8 cellular contexts compared by ENCODE assay signal in genomic region chr4:23888421-23889319, GRCh38. TPM values are rescaled to one million over a fixed set of nuclear protein-coding genes. Genes with fewer than 3 reads are reported as not detected.
DNase-seq lines count a peak whose midpoint lies in the region; ATAC-seq, FAIRE-seq and TF ChIP-seq lines count a peak whose summit lies in the region.

No MANE protein-coding gene starts in this region.

- H3K4me3 ChIP-seq in ACC112 (ENCODE audit: low read depth, low read length) (peak overlapping the region; percentile 81), MG63 (peak overlapping the region; percentile 35), mucosa of stomach (ENCODE audit: low read length) (peak overlapping the region; percentile 21)

- no peaks in the 10 kb centered on the region for H3K36me3 Mint-ChIP-seq in activated CD4-positive, alpha-beta T cell treated with anti-CD3 and anti-CD28 coated beads for 36 hours (ENCODE audit: low read depth)

- H3K27me3 Mint-ChIP-seq in activated CD4-positive, alpha-beta T cell treated with anti-CD3 and anti-CD28 coated beads for 36 hours: peaks cover 25% of the 10 kb centered on the region

- H3K9me3 ChIP-seq in MG63: no peaks in the 10 kb centered on the region
- no peaks in the 10 kb centered on the region for H3K9me3 ChIP-seq in mucosa of stomach (ENCODE audit: control insufficient read depth, low read length)

- DNase-seq in MG63 (no peak), GM12891 (ENCODE audit: insufficient read length, low spot score) (no peak), GM19238 (ENCODE audit: insufficient read length, low spot score) (no peak), NCI-H446 (lab: John Stamatoyannopoulos, UW) (no peak)
- no peak for DNase-seq in activated CD4-positive, alpha-beta T cell treated with anti-CD3 and anti-CD28 coated beads for 36 hours

- H3K27me3 ChIP-seq in ACC112 (ENCODE audit: insufficient read depth, low read length): 0 out of 2 replicates have a peak, but pooled peaks cover 4% of the 10 kb centered on the region
- no peaks in the 10 kb centered on the region for H3K27me3 ChIP-seq in MG63
- no peaks in the 10 kb centered on the region for H3K27me3 ChIP-seq in mucosa of stomach (ENCODE audit: control insufficient read depth, insufficient read depth, low read length)

- no peak overlapping the region for H3K27ac Mint-ChIP-seq in activated CD4-positive, alpha-beta T cell treated with anti-CD3 and anti-CD28 coated beads for 36 hours

- intact Hi-C loops in activated CD4-positive, alpha-beta T cell treated with anti-CD3 and anti-CD28 coated beads for 36 hours (cut with DNase I, micrococcal nuclease): no loop called here

- peak; percentile 23 for ATAC-seq in esophagus mucosa
- no peak for ATAC-seq in activated CD4-positive, alpha-beta T cell treated with anti-CD3 and anti-CD28 coated beads for 36 hours

- FAIRE-seq in GM12891 (lab: Jason Lieb, UNC): no peak

- H3K79me2 ChIP-seq in ACC112 (ENCODE audit: control insufficient read depth, insufficient read depth, low read length, unreplicated experiment): no peaks in the 10 kb centered on the region

- H3K9ac ChIP-seq in mucosa of stomach (ENCODE audit: low read length): peak overlapping the region; percentile 51

- CTCF ChIA-PET in activated CD4-positive, alpha-beta T cell treated with anti-CD3 and anti-CD28 coated beads for 36 hours (lab: Charles Lee): no interaction called here

- H3K4me3 Mint-ChIP-seq in activated CD4-positive, alpha-beta T cell treated with anti-CD3 and anti-CD28 coated beads for 36 hours: no peak overlapping the region

- H3K4me1 ChIP-seq in ACC112 (ENCODE audit: control insufficient read depth, insufficient read depth, low read length, unreplicated experiment): peaks cover 3% of the 10 kb centered on the region
- H3K4me1 ChIP-seq in mucosa of stomach (ENCODE audit: control insufficient read depth, insufficient read depth, low read length): peaks cover 8% of the 10 kb centered on the region

- H3K9me3 Mint-ChIP-seq in activated CD4-positive, alpha-beta T cell treated with anti-CD3 and anti-CD28 coated beads for 36 hours (ENCODE audit: low read depth): no peaks in the 10 kb centered on the region

- peak overlapping the region; percentile 50 for H3K27ac ChIP-seq in ACC112 (ENCODE audit: low read depth, low read length)

- H2AFZ ChIP-seq in ACC112 (ENCODE audit: low read length, unreplicated experiment): peak overlapping the region; percentile 73

- no peak for TF ChIP-seq POLR2A in GM12891 (IDR thresholded peaks at IDR 0.05; ENCODE audit: low read depth, low read length)

- POLR2A ChIA-PET in activated CD4-positive, alpha-beta T cell treated with anti-CD3 and anti-CD28 coated beads for 36 hours (lab: Charles Lee): no interaction called here

- no peaks in the 10 kb centered on the region for H3K36me3 ChIP-seq in ACC112 (ENCODE audit: insufficient read depth, low read length)
- no peaks in the 10 kb centered on the region for H3K36me3 ChIP-seq in MG63
- no peaks in the 10 kb centered on the region for H3K36me3 ChIP-seq in mucosa of stomach (ENCODE audit: control insufficient read depth, insufficient read depth, low read length)

- peaks cover 19% of the 10 kb centered on the region for H3K4me1 Mint-ChIP-seq in activated CD4-positive, alpha-beta T cell treated with anti-CD3 and anti-CD28 coated beads for 36 hours

TF ChIP-seq in GM12891, 5 proteins besides CTCF, POLR2A, EP300 and RAD21:
- no peak for TF ChIP-seq SPI1 (IDR thresholded peaks at IDR 0.05; ENCODE audit: low read depth, low read length)
- TF ChIP-seq PAX5 (IDR thresholded peaks at IDR 0.05; ENCODE audit: insufficient read depth, low read length, severe bottlenecking): no peak
- TF ChIP-seq POLR2AphosphoS5 (IDR thresholded peaks at IDR 0.05; ENCODE audit: low read depth, low read length): no peak
- TF ChIP-seq TAF1 (IDR thresholded peaks at IDR 0.05; ENCODE audit: low read depth, low read length): no peak
- TF ChIP-seq POU2F2 (IDR thresholded peaks at IDR 0.05; ENCODE audit: low read depth, low read length): no peak
TF ChIP-seq in GM12891: peak in this region for 0.

RNA-seq across cellular contexts. Expression of gene PPARGC1A, which starts 1.2 kb away (rescaled TPM):
- total RNA-seq in MG63 (2014; rRNA removed; shearing (Covaris generic); ENCODE audit: low replicate concordance): not detected in 2 replicates
- 0.60 TPM for total RNA-seq in esophagus mucosa
- not detected for polyA plus RNA-seq in GM12891 (2012; ENCODE audit: low read depth, missing spikeins)
- total RNA-seq in activated CD4-positive, alpha-beta T cell treated with anti-CD3 and anti-CD28 coated beads for 36 hours: not detected

Comparison
In these comparisons a context has a peak if more than half of its experiments do, and no peak if none do; other contexts are left out.
1. H3K4me3 ChIP-seq: peak in every context shown above with its lines; median percentile 81 in ACC112; 35 in MG63; 21 in mucosa of stomach.